Comparison of ENCODE assay signal across 8 cellular contexts in the genomic region with DNA sequence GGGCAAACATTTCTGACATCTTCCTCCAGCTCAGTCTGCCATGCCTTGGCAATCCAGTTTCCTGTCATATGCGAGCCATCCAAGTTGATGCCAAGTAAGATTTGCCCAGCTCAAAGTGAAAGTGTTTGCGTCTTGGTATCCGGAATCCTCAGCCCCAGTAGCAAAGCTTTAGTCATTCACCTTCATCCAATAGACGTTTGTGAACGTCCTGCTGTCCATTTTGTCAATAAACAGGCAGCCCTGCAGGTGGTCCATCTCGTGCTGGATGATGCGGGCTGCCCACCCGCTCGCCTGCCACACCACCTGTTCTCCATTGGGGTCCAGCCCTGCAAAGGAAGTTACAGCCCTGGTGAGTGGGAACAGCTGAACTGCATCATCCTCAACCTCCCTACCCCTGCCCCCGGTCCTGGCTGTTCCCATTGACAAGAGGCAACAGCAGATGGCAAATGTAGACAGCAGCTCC. TPM values are rescaled to one million over a fixed set of nuclear protein-coding genes. Genes with fewer than 3 reads are reported as not detected.
DNase-seq lines count a peak whose midpoint lies in the region; ATAC-seq, FAIRE-seq and TF ChIP-seq lines count a peak whose summit lies in the region.

No MANE protein-coding gene starts in this region.

- no peak overlapping the region for H2AFZ ChIP-seq in hepatocyte

- peaks cover 73% of the 10 kb centered on the region for H3K79me2 ChIP-seq in hepatocyte

- peak overlapping the region; percentile 89 for H3K4me3 Mint-ChIP-seq in activated naive CD4-positive, alpha-beta T cell treated with anti-CD3 and anti-CD28 coated beads, Interleukin-2, amount 50 U/mL, for 24 hours
- peak overlapping the region; percentile 87 to 94 for H3K4me3 Mint-ChIP-seq in stimulated activated naive CD8-positive, alpha-beta T cell treated with anti-CD3 and anti-CD28 coated beads, Interleukin-15, amount 100 ng/mL, for 72 hours

- peaks cover 45% of the 10 kb centered on the region for H3K4me1 Mint-ChIP-seq in activated naive CD4-positive, alpha-beta T cell treated with anti-CD3 and anti-CD28 coated beads, Interleukin-2, amount 50 U/mL, for 24 hours
- peaks cover 77% of the 10 kb centered on the region for H3K4me1 Mint-ChIP-seq in stimulated activated naive CD8-positive, alpha-beta T cell treated with anti-CD3 and anti-CD28 coated beads, Interleukin-15, amount 100 ng/mL, for 72 hours

- no peaks in the 10 kb centered on the region for H3K9me2 ChIP-seq in hepatocyte (replicated peaks; ENCODE audit: insufficient read depth)

- no peaks in the 10 kb centered on the region for H3K27me3 Mint-ChIP-seq in activated naive CD4-positive, alpha-beta T cell treated with anti-CD3 and anti-CD28 coated beads, Interleukin-2, amount 50 U/mL, for 24 hours
- no peaks in the 10 kb centered on the region for H3K27me3 Mint-ChIP-seq in stimulated activated naive CD8-positive, alpha-beta T cell treated with anti-CD3 and anti-CD28 coated beads, Interleukin-15, amount 100 ng/mL, for 72 hours

- no peak for DNase-seq in activated naive CD4-positive, alpha-beta T cell (lab: John Stamatoyannopoulos, UW)
- no peak for DNase-seq in hepatocyte (ENCODE audit: low spot score)
- DNase-seq in stimulated activated naive CD8-positive, alpha-beta T cell treated with anti-CD3 and anti-CD28 coated beads, Interleukin-15, amount 100 ng/mL, for 72 hours: no peak
- no peak for DNase-seq in NCI-H1694 treated with DMSO at 0.1 percent for 48 hours (lab: John Stamatoyannopoulos, UW)
- no peak for DNase-seq in urothelium cell line (ENCODE audit: low spot score)

- peak overlapping the region; percentile 73 for H3K4me3 ChIP-seq in WI38 (ENCODE audit: low read depth, low read length)
- H3K4me3 ChIP-seq in hepatocyte: no peak overlapping the region

- 80% methylated on average over 10 of the region's 10 CpGs for WGBS in hepatocyte (ENCODE audit: low lambda C conversion rate, missing lambda C conversion rate)

- no peaks in the 10 kb centered on the region for H3K9me3 Mint-ChIP-seq in activated naive CD4-positive, alpha-beta T cell treated with anti-CD3 and anti-CD28 coated beads, Interleukin-2, amount 50 U/mL, for 24 hours
- no peaks in the 10 kb centered on the region for H3K9me3 Mint-ChIP-seq in stimulated activated naive CD8-positive, alpha-beta T cell treated with anti-CD3 and anti-CD28 coated beads, Interleukin-15, amount 100 ng/mL, for 72 hours

- no peak for FAIRE-seq in urothelium cell line (lab: Jason Lieb, UNC)

- no peak for TF ChIP-seq CTCF in WI38 (IDR thresholded peaks at IDR 0.05; ENCODE audit: low read depth, low read length)
- no peak for TF ChIP-seq CTCF in hepatocyte (IDR thresholded peaks at IDR 0.05; ENCODE audit: poor library complexity)

- peaks cover 3% of the 10 kb centered on the region for H3K36me3 Mint-ChIP-seq in activated naive CD4-positive, alpha-beta T cell treated with anti-CD3 and anti-CD28 coated beads, Interleukin-2, amount 50 U/mL, for 24 hours

- H4K20me1 ChIP-seq in hepatocyte (ENCODE audit: insufficient read depth, poor library complexity, severe bottlenecking): peaks cover 5% of the 10 kb centered on the region

- no peak for ATAC-seq in stimulated activated naive CD8-positive, alpha-beta T cell treated with anti-CD3 and anti-CD28 coated beads, Interleukin-15, amount 100 ng/mL, for 72 hours
- no peak for ATAC-seq in GM19463 (IDR thresholded peaks at IDR 0.05; ENCODE audit: unreplicated experiment)

- peak overlapping the region; percentile 51 for H3K27ac Mint-ChIP-seq in activated naive CD4-positive, alpha-beta T cell treated with anti-CD3 and anti-CD28 coated beads, Interleukin-2, amount 50 U/mL, for 24 hours
- H3K27ac Mint-ChIP-seq in stimulated activated naive CD8-positive, alpha-beta T cell treated with anti-CD3 and anti-CD28 coated beads, Interleukin-15, amount 100 ng/mL, for 72 hours: peak overlapping the region; percentile 46 to 63

- no peaks in the 10 kb centered on the region for H3K36me3 ChIP-seq in hepatocyte (replicated peaks; ENCODE audit: insufficient read depth, low read depth)

- no peaks in the 10 kb centered on the region for H3K9me3 ChIP-seq in hepatocyte (ENCODE audit: low read depth)

- peaks cover 35% of the 10 kb centered on the region for H3K4me1 ChIP-seq in hepatocyte (ENCODE audit: insufficient read depth)

- peak overlapping the region; percentile 84 for H3K4me2 ChIP-seq in hepatocyte

- H3K27ac ChIP-seq in hepatocyte: no peak overlapping the region

- no peaks in the 10 kb centered on the region for H3K27me3 ChIP-seq in hepatocyte

RNA-seq across cellular contexts. Expression of a gene that starts 1.5 kb away (rescaled TPM):
- 14.3 and 23.8 TPM in 2 replicates for total RNA-seq in hepatocyte
- 21.6 and 25.4 TPM in 2 replicates for polyA plus RNA-seq in hepatocyte

RNA-seq across cellular contexts. Expression of a gene that starts 10.5 kb away (rescaled TPM):
- total RNA-seq in hepatocyte: 41.5 and 47.2 TPM in 2 replicates
- polyA plus RNA-seq in hepatocyte: 30.2 and 34.6 TPM in 2 replicates

RNA-seq across cellular contexts. Expression of a gene that starts 10.7 kb away (rescaled TPM):
- total RNA-seq in hepatocyte: 19.5 and 20.9 TPM in 2 replicates
- polyA plus RNA-seq in hepatocyte: 20.9 and 23.5 TPM in 2 replicates

RNA-seq across cellular contexts. Expression of a gene that starts 17.7 kb away (rescaled TPM):
- 19.0 and 19.9 TPM in 2 replicates for total RNA-seq in hepatocyte
- 36.9 and 43.8 TPM in 2 replicates for polyA plus RNA-seq in hepatocyte

RNA-seq across cellular contexts. Expression of a gene that starts 22.7 kb away (rescaled TPM):
- total RNA-seq in hepatocyte: 1.9 and 4.6 TPM in 2 replicates
- polyA plus RNA-seq in hepatocyte: 3.1 and 4.3 TPM in 2 replicates
